Comparison of ENCODE assay signal across 8 cellular contexts in genomic region chr9:100066539-100066938, GRCh38. TPM values are rescaled to one million over a fixed set of nuclear protein-coding genes. Genes with fewer than 3 reads are reported as not detected.
A peak's percentile ranks its signal among the peaks of the same experiment; 100 is the strongest.
DNase-seq lines count a peak whose midpoint lies in the region; ATAC-seq and TF ChIP-seq lines count a peak whose summit lies in the region.

No MANE protein-coding gene starts in this region.

- no peak overlapping the region for H3K27ac ChIP-seq in CD8-positive, alpha-beta T cell (ENCODE audit: low read depth, low read length)
- peak overlapping the region in 5 of 10 donors; percentile 1 to 39 (median 23) for H3K27ac ChIP-seq in heart right ventricle
- H3K27ac ChIP-seq in breast epithelium = no peak overlapping the region

- H3K36me3 ChIP-seq in CD8-positive, alpha-beta T cell (ENCODE audit: insufficient read depth, low read length) = no peaks in the 10 kb centered on the region
- H3K36me3 ChIP-seq in heart right ventricle (no peaks in the 10 kb centered on the region), HAP-1 (replicated peaks) (no peaks in the 10 kb centered on the region), breast epithelium (no peaks in the 10 kb centered on the region)

- no peaks in the 10 kb centered on the region for H3K4me1 ChIP-seq in CD8-positive, alpha-beta T cell (ENCODE audit: insufficient read depth, low read length)
- peaks cover 0 to 41% (median 26%) of the 10 kb centered on the region in 9 donors for H3K4me1 ChIP-seq in heart right ventricle
- peaks cover 8% of the 10 kb centered on the region for H3K4me1 ChIP-seq in HAP-1
- no peaks in the 10 kb centered on the region for H3K4me1 ChIP-seq in breast epithelium

- H3K9me3 Mint-ChIP-seq in CD8-positive, alpha-beta T cell = no peaks in the 10 kb centered on the region

- H3K4me1 Mint-ChIP-seq in CD8-positive, alpha-beta T cell (ENCODE audit: low read depth) = peaks cover 39% of the 10 kb centered on the region

- WGBS in heart right ventricle, 2 donors = 11 to 18% methylated on average over 2 of the region's 2 CpGs

- no peak for DNase-seq in CD8-positive, alpha-beta T cell
- DNase-seq in NB4 (ENCODE audit: low read depth) = peak; percentile 91
- DNase-seq in heart right ventricle = peak in 1 of 2 donors; percentile 40
- DNase-seq in HAP-1 (ENCODE audit: low spot score in 2 of 2) = no peak
- DNase-seq in NCI-H748 treated with DMSO at 0.1 percent for 48 hours (lab: John Stamatoyannopoulos, UW) = no peak
- DNase-seq in islet precursor cell = no peak
- DNase-seq in breast epithelium (ENCODE audit: low spot score in 2 of 2) = no peak

- CTCF ChIA-PET in CD8-positive, alpha-beta T cell (lab: Charles Lee) = no interaction called here

- H3K27ac Mint-ChIP-seq in CD8-positive, alpha-beta T cell = peak overlapping the region; percentile 6

- no peak overlapping the region for H3K4me3 Mint-ChIP-seq in CD8-positive, alpha-beta T cell

- H3K27me3 ChIP-seq in CD8-positive, alpha-beta T cell (ENCODE audit: insufficient read depth, low read length) = no peaks in the 10 kb centered on the region
- H3K27me3 ChIP-seq in heart right ventricle (no peaks in the 10 kb centered on the region), HAP-1 (ENCODE audit: low read depth) (no peaks in the 10 kb centered on the region), breast epithelium (no peaks in the 10 kb centered on the region)

- in situ Hi-C loops in HAP-1 (cut with MboI; ENCODE audit: low sequenced_read_pairs) = no loop called here

- H3K9me3 ChIP-seq in CD8-positive, alpha-beta T cell (ENCODE audit: low read length) = no peaks in the 10 kb centered on the region
- no peaks in the 10 kb centered on the region for H3K9me3 ChIP-seq in heart right ventricle
- no peaks in the 10 kb centered on the region for H3K9me3 ChIP-seq in HAP-1
- H3K9me3 ChIP-seq in breast epithelium = no peaks in the 10 kb centered on the region

- no peaks in the 10 kb centered on the region for H3K27me3 Mint-ChIP-seq in CD8-positive, alpha-beta T cell (ENCODE audit: low read depth)

- H3K4me3 ChIP-seq in CD8-positive, alpha-beta T cell (ENCODE audit: low read depth, low read length) = no peak overlapping the region
- H3K4me3 ChIP-seq in NB4 (ENCODE audit: low read depth, low read length) (no peak overlapping the region), heart right ventricle (peak overlapping the region in 6 of 10 donors; percentile 1 to 21 (median 14)), HAP-1 (no peak overlapping the region), breast epithelium (no peak overlapping the region)

- no peak for TF ChIP-seq CTCF in CD8-positive, alpha-beta T cell (IDR thresholded peaks at IDR 0.05)
- TF ChIP-seq CTCF in NB4 (IDR thresholded peaks at IDR 0.05; ENCODE audit: low read depth, low read length) = no peak
- TF ChIP-seq CTCF in heart right ventricle (IDR thresholded peaks at IDR 0.05) = no peak
- TF ChIP-seq CTCF in breast epithelium (IDR thresholded peaks at IDR 0.05) = no peak

- no peak for TF ChIP-seq POLR2A in NB4 (IDR thresholded peaks at IDR 0.05; ENCODE audit: extremely low read depth, insufficient read length)
- TF ChIP-seq POLR2A in breast epithelium (IDR thresholded peaks at IDR 0.05) = no peak

- no peak for ATAC-seq in CD8-positive, alpha-beta T cell
- ATAC-seq in GM21529 (IDR thresholded peaks at IDR 0.05; ENCODE audit: unreplicated experiment) (peak; percentile 75), heart right ventricle (peak in 7 of 8 donors; percentile 69 to 91 (median 81))

- peaks cover 3% of the 10 kb centered on the region for H3K36me3 Mint-ChIP-seq in CD8-positive, alpha-beta T cell

- POLR2A ChIA-PET in CD8-positive, alpha-beta T cell (lab: Charles Lee) = no interaction called here

- intact Hi-C loops in CD8-positive, alpha-beta T cell (cut with DNase I, micrococcal nuclease) = no loop called here
- intact Hi-C loops in heart right ventricle (cut with DNase I) (loop anchor here in 1 of 10 donors (10.0 kb wide), 1 partner anchor 48 kb away; no protein-coding TSS in a partner anchor), breast epithelium (cut with DNase I; ENCODE audit: low total_unique reads) (no loop called here)

RNA-seq across cellular contexts. Expression of gene ERP44, which starts 32.3 kb away (rescaled TPM):
- 1 to 10 TPM; 7.6 to 8.5 TPM for total RNA-seq in CD8-positive, alpha-beta T cell
- 10 to 100 TPM; 11.9 to 19.8 (median 14.8) TPM for total RNA-seq in heart right ventricle
- polyA plus RNA-seq in heart right ventricle = 10 to 100 TPM; 15.6 to 19.5 TPM
- total RNA-seq in breast epithelium = 10 to 100 TPM; 15.7 to 17.8 (median 17.7) TPM

RNA-seq across cellular contexts. Expression of gene INVS, which starts 32.5 kb away (rescaled TPM):
- total RNA-seq in CD8-positive, alpha-beta T cell = 10 to 100 TPM; 12.5 to 13.2 TPM
- total RNA-seq in heart right ventricle = 1 to 10 TPM; 4.7 to 8.0 (median 6.3) TPM
- polyA plus RNA-seq in heart right ventricle = 1 to 10 TPM; 1.6 to 3.9 TPM
- 10 to 100 TPM; 30.7 to 36.0 (median 34.7) TPM for total RNA-seq in breast epithelium

Comparison
In these comparisons a context has a peak if more than half of its experiments do, and no peak if none do; other contexts are left out.
1. H3K4me3 ChIP-seq: peak in heart right ventricle (6 of 10); none in CD8-positive, alpha-beta T cell (single experiment), NB4 (single experiment), HAP-1 (single experiment) and breast epithelium (0 of 3).